Comparison of ENCODE assay signal across 1 cellular context in the genomic region with DNA sequence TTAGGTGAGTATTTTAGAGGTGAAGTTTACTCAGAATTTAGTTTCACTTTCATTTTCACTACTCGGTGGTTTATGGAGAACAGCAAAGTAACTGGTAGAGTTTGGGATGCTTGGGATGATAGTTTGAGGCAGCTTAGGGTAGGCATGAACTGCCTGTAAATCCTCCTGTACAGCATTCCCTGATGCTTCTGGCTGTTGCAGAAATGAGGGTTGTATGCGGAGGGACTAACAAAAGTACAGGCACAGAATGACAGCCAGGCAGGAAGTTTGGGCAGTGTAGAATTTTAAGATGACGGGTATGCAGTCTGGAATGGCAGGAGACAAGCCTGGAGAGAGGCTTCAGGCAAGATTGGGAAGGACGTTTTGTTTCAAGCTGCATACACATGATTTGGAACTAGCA.
A peak's percentile ranks its signal among the peaks of the same experiment; 100 is the strongest.
TF ChIP-seq lines count a peak whose summit lies in the region.

No MANE protein-coding gene starts in this region.

TF ChIP-seq in GM12878, 131 proteins besides CTCF, POLR2A, EP300 and RAD21:
- TF ChIP-seq E2F4 (IDR thresholded peaks at IDR 0.05; ENCODE audit: low read depth, low read length) (no peak), PBX3 (IDR thresholded peaks at IDR 0.05; ENCODE audit: insufficient replicate concordance, low read depth, low read length) (no peak), IKZF2 (IDR thresholded peaks at IDR 0.05) (peak in 1 of 2 experiments; percentile 60; a peak in 3 of 4 replicates), ATF7 (IDR thresholded peaks at IDR 0.05; ENCODE audit: low read depth) (no peak)
